ENCODE assay signal across 1 cellular context in genomic region chr20:44401052-44401769, GRCh38.
TF ChIP-seq lines count a peak whose summit lies in the region.

No MANE protein-coding gene starts in this region.

TF ChIP-seq in HepG2, 621 proteins besides CTCF, POLR2A, EP300 and RAD21 (continued from another document and continues in another):
- TF ChIP-seq ZNF512B (CRISPR knock-in tag; IDR thresholded peaks at IDR 0.05; ENCODE audit: borderline replicate concordance) (0 out of 2 replicates have a peak, but pooled peaks have one; percentile 50), ZSCAN25 (CRISPR knock-in tag; IDR thresholded peaks at IDR 0.05) (peak; percentile 78), PPARG (CRISPR knock-in tag; conservative IDR thresholded peaks at IDR 0.05) (peak; percentile 57), ZNF598 (CRISPR knock-in tag; IDR thresholded peaks at IDR 0.05; ENCODE audit: borderline replicate concordance) (peak; percentile 35; the same call in 1 of the 2 replicates), DPF2 (CRISPR knock-in tag; IDR thresholded peaks at IDR 0.05; ENCODE audit: borderline replicate concordance, low read depth) (peak; percentile 11; the same call in 1 of the 2 replicates), ZNF792 (CRISPR knock-in tag; IDR thresholded peaks at IDR 0.05) (peak; percentile 41), ZNF34 (CRISPR knock-in tag; IDR thresholded peaks at IDR 0.05; ENCODE audit: borderline replicate concordance) (0 out of 2 replicates have a peak, but pooled peaks have one; percentile 31), TFE3 (CRISPR knock-in tag; IDR thresholded peaks at IDR 0.05) (peak; percentile 15; the same call in 1 of the 2 replicates), ISX (CRISPR knock-in tag; conservative IDR thresholded peaks at IDR 0.05) (no peak), ZBTB20 (CRISPR knock-in tag; IDR thresholded peaks at IDR 0.05; ENCODE audit: borderline replicate concordance, low read depth) (peak; percentile 84), ZNF703 (CRISPR knock-in tag; IDR thresholded peaks at IDR 0.05; ENCODE audit: borderline replicate concordance) (peak; percentile 92; the same call in 1 of the 2 replicates), ZNF776 (CRISPR knock-in tag; IDR thresholded peaks at IDR 0.05) (no peak; the same call in none of the 2 replicates), ZNF605 (CRISPR knock-in tag; IDR thresholded peaks at IDR 0.05) (peak; percentile 92), ARNT2 (CRISPR knock-in tag; IDR thresholded peaks at IDR 0.05; ENCODE audit: low read depth) (peak; percentile 79), RFXANK (CRISPR knock-in tag; IDR thresholded peaks at IDR 0.05) (0 out of 2 replicates have a peak, but pooled peaks have one; percentile 20), ZNF580 (CRISPR knock-in tag; IDR thresholded peaks at IDR 0.05; ENCODE audit: borderline replicate concordance, low read depth) (peak; percentile 66; the same call in 1 of the 2 replicates), POGK (CRISPR knock-in tag; conservative IDR thresholded peaks at IDR 0.05) (peak; percentile 47; the same call in 1 of the 2 replicates), ZNF609 (CRISPR knock-in tag; IDR thresholded peaks at IDR 0.05; ENCODE audit: borderline replicate concordance) (peak; percentile 71), ZBTB46 (CRISPR knock-in tag; IDR thresholded peaks at IDR 0.05; ENCODE audit: borderline replicate concordance) (0 out of 2 replicates have a peak, but pooled peaks have one; percentile 68), TARDBP (CRISPR knock-in tag; IDR thresholded peaks at IDR 0.05) (peak; percentile 80), MIER2 (CRISPR knock-in tag; IDR thresholded peaks at IDR 0.05) (peak; percentile 8; the same call in 1 of the 2 replicates), SP5 (CRISPR knock-in tag; IDR thresholded peaks at IDR 0.05; ENCODE audit: borderline replicate concordance, low read depth) (peak; percentile 92), HINFP (CRISPR knock-in tag; IDR thresholded peaks at IDR 0.05; ENCODE audit: low read depth) (0 out of 2 replicates have a peak, but pooled peaks have one; percentile 10), FIP1L1 (IDR thresholded peaks at IDR 0.05; ENCODE audit: borderline replicate concordance, insufficient read depth, low read depth, low read length) (no peak), ZNF670 (CRISPR knock-in tag; IDR thresholded peaks at IDR 0.05; ENCODE audit: borderline replicate concordance) (0 out of 2 replicates have a peak, but pooled peaks have one; percentile 26), SIN3A (IDR thresholded peaks at IDR 0.05; ENCODE audit: borderline replicate concordance, low read depth, low read length) (peak; percentile 64; the same call in 1 of the 2 replicates), SP2 (CRISPR knock-in tag; IDR thresholded peaks at IDR 0.05) (peak; percentile 50; the same call in 1 of the 2 replicates), RCOR2 (CRISPR knock-in tag; IDR thresholded peaks at IDR 0.05) (peak; percentile 62; the same call in 1 of the 2 replicates), ZBTB8A (CRISPR knock-in tag; IDR thresholded peaks at IDR 0.05; ENCODE audit: borderline replicate concordance, low read depth) (peak; percentile 62; the same call in 1 of the 2 replicates), CENPX (CRISPR knock-in tag; IDR thresholded peaks at IDR 0.05) (no peak), ZNF10 (CRISPR knock-in tag; IDR thresholded peaks at IDR 0.05; ENCODE audit: borderline replicate concordance, low read depth) (0 out of 2 replicates have a peak, but pooled peaks have one; percentile 23), ZSCAN31 (CRISPR knock-in tag; IDR thresholded peaks at IDR 0.05; ENCODE audit: low read depth) (no peak), ZNF850 (CRISPR knock-in tag; conservative IDR thresholded peaks at IDR 0.05) (no peak), PHF21A (CRISPR knock-in tag; IDR thresholded peaks at IDR 0.05) (peak; percentile 73; the same call in 1 of the 2 replicates), SOX5 (CRISPR knock-in tag; IDR thresholded peaks at IDR 0.05; ENCODE audit: borderline replicate concordance) (peak; percentile 4; the same call in 1 of the 2 replicates), SNAPC4 (CRISPR knock-in tag; IDR thresholded peaks at IDR 0.05) (no peak), POLR2AphosphoS5 (IDR thresholded peaks at IDR 0.05; ENCODE audit: low read depth, low read length) (peak; percentile 97), GFI1 (CRISPR knock-in tag; IDR thresholded peaks at IDR 0.05; ENCODE audit: borderline replicate concordance) (peak; percentile 68; the same call in 1 of the 2 replicates), ZNF205 (CRISPR knock-in tag; IDR thresholded peaks at IDR 0.05) (peak; percentile 33; the same call in 1 of the 2 replicates), RBM22 (optimal IDR thresholded peaks at IDR 0.05; ENCODE audit: low read length) (peak; percentile 54)
